ENCODE assay signal across 8 cellular contexts in genomic region chr1:59730759-59731478, GRCh38.
DNase-seq lines count a peak whose midpoint lies in the region; ATAC-seq and TF ChIP-seq lines count a peak whose summit lies in the region.

No MANE protein-coding gene starts in this region.

- CTCF ChIA-PET in activated naive CD4-positive, alpha-beta T cell treated with anti-CD3 and anti-CD28 coated beads, Interleukin-2, amount 10 ng/mL, durations not matched to agents 7 days and 5 days (lab: Charles Lee): interaction anchor here (1.5 kb wide), 2 partner anchors 13 to 32 kb away, joined by 3 to 6 read pairs; no protein-coding TSS in a partner anchor

- no peaks in the 10 kb centered on the region for H3K36me3 Mint-ChIP-seq in activated naive CD4-positive, alpha-beta T cell treated with anti-CD3 and anti-CD28 coated beads, Interleukin-2, amount 10 ng/mL, durations not matched to agents 7 days and 5 days

- H3K4me1 ChIP-seq in Peyer's patch: peaks cover 0 to 26% (median 0%) of the 10 kb centered on the region in 4 donors
- peaks cover 2% of the 10 kb centered on the region for H3K4me1 ChIP-seq in urinary bladder (ENCODE audit: insufficient read depth)

- WGBS in urinary bladder: 21% methylated on average over 12 of the region's 12 CpGs

- H3K9me3 ChIP-seq in Peyer's patch: no peaks in the 10 kb centered on the region

- DNase-seq in Peyer's patch: peak in 2 of 3 donors; percentile 73 to 90
- peak; percentile 95 for DNase-seq in epithelial cell of esophagus (ENCODE audit: low read depth)
- DNase-seq in mucosa of gallbladder (ENCODE audit: low spot score): peak; percentile 82
- no peak for DNase-seq in activated naive CD4-positive, alpha-beta T cell treated with anti-CD3 and anti-CD28 coated beads, Interleukin-2, amount 10 ng/mL, durations not matched to agents 7 days and 5 days

- H3K4me3 Mint-ChIP-seq in activated naive CD4-positive, alpha-beta T cell treated with anti-CD3 and anti-CD28 coated beads, Interleukin-2, amount 10 ng/mL, durations not matched to agents 7 days and 5 days: no peak overlapping the region

- H3K4me3 ChIP-seq in Peyer's patch: no peak overlapping the region
- H3K4me3 ChIP-seq in epithelial cell of esophagus (ENCODE audit: low read length): no peak overlapping the region
- no peak overlapping the region for H3K4me3 ChIP-seq in urinary bladder (ENCODE audit: low read depth, low read length)

- peaks cover 19% of the 10 kb centered on the region for H3K4me1 Mint-ChIP-seq in activated naive CD4-positive, alpha-beta T cell treated with anti-CD3 and anti-CD28 coated beads, Interleukin-2, amount 10 ng/mL, durations not matched to agents 7 days and 5 days

- no peaks in the 10 kb centered on the region for H3K9me3 Mint-ChIP-seq in activated naive CD4-positive, alpha-beta T cell treated with anti-CD3 and anti-CD28 coated beads, Interleukin-2, amount 10 ng/mL, durations not matched to agents 7 days and 5 days

- no peak overlapping the region for H3K27ac Mint-ChIP-seq in activated naive CD4-positive, alpha-beta T cell treated with anti-CD3 and anti-CD28 coated beads, Interleukin-2, amount 10 ng/mL, durations not matched to agents 7 days and 5 days

- H3K27ac ChIP-seq in Peyer's patch: peak overlapping the region; percentile 29 to 82 (median 48)
- peak overlapping the region; percentile 54 for H3K27ac ChIP-seq in urinary bladder (ENCODE audit: low read depth)

- peak; percentile 68 for ATAC-seq in GM19463 (IDR thresholded peaks at IDR 0.05; ENCODE audit: unreplicated experiment)
- ATAC-seq in HG03439 (IDR thresholded peaks at IDR 0.05; ENCODE audit: unreplicated experiment): no peak
- ATAC-seq in GM19455 (IDR thresholded peaks at IDR 0.05; ENCODE audit: unreplicated experiment): no peak

- no peaks in the 10 kb centered on the region for H3K27me3 Mint-ChIP-seq in activated naive CD4-positive, alpha-beta T cell treated with anti-CD3 and anti-CD28 coated beads, Interleukin-2, amount 10 ng/mL, durations not matched to agents 7 days and 5 days

- H3K36me3 ChIP-seq in Peyer's patch (peaks cover 0 to 4% (median 0%) of the 10 kb centered on the region in 3 donors), urinary bladder (ENCODE audit: insufficient read depth) (no peaks in the 10 kb centered on the region)

- TF ChIP-seq CTCF in Peyer's patch (IDR thresholded peaks at IDR 0.05) (no peak), epithelial cell of esophagus (IDR thresholded peaks at IDR 0.05; ENCODE audit: insufficient read depth, low read depth, low read length, missing control alignments) (no peak)

- H3K27me3 ChIP-seq in Peyer's patch: no peaks in the 10 kb centered on the region

- TF ChIP-seq POLR2A in Peyer's patch (IDR thresholded peaks at IDR 0.05): no peak
